22 cellular contexts compared by ENCODE assay signal in the genomic region with DNA sequence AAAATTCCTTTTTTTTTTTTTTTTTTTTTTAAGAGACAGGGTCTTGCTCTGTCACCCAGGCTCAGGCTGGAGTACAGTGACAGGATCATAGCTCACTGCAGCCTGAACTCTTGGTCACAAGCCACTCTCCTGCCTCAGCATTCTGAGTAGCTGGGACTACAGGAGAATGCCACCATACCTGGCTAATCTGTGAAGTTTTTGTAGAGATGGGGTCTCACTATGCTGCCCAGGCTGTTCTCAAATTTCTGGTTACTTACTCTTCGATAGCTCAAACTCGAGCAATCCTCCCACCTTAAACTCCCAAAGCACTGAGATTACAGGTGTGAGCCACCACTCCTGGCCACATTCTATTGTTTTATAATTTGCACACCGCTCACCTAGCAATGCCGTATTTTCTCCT. TPM values are rescaled to one million over a fixed set of nuclear protein-coding genes. Genes with fewer than 3 reads are reported as not detected.
DNase-seq lines count a peak whose midpoint lies in the region; ATAC-seq and TF ChIP-seq lines count a peak whose summit lies in the region.
"Had no signal": no experiment of that assay in that cellular context is flagged by ENCODE, and none has a peak within 500 bp of the region (broad histone marks: within the 10 kb centered on the region; RNA-seq: fewer than 3 reads in every experiment).

No MANE protein-coding gene starts in this region.

- DNase-seq in CD4-positive, CD25-positive, alpha-beta regulatory T cell: no peak
- DNase-seq in CD4-positive, alpha-beta memory T cell: no peak
- DNase-seq in WTC11 (ENCODE audit: low spot score): no peak
- no peak for DNase-seq in natural killer cell treated with Interleukin-12 subunit alpha and Interleukin-12 subunit beta and Interleukin-15 and Interleukin-18, amount 100 ng/mL, for 72 hours (ENCODE audit: low spot score)
- DNase-seq in GOT3 (lab: John Stamatoyannopoulos, UW): no peak
- DNase-seq in RPMI8226: no peak
- no peak for DNase-seq in DMS79 treated with DMSO at 0.1 percent for 48 hours (lab: John Stamatoyannopoulos, UW)
- DNase-seq: BE2C, GDM1, MM.1S, NCI-H1048, NCI-H1436, NCI-H187 treated with DMSO at 0.1 percent for 48 hours, NCI-H2107, NCI-H510A treated with DMSO at 0.1 percent for 48 hours, NCI-H748 treated with DMSO at 0.1 percent for 48 hours, PC-9, SHP77 treated with DMSO at 0.1 percent for 48 hours, SW 1271 had no signal

- CTCF ChIA-PET in CD4-positive, alpha-beta memory T cell (lab: Charles Lee; ENCODE audit: partially characterized antibody): interaction anchor here (0.7 to 2.0 kb wide), 7 partner anchors 18 to 107 kb away, joined by 3 to 8 read pairs (median 5); no protein-coding TSS in a partner anchor
- CTCF ChIA-PET in WTC11 (lab: Charles Lee): interaction anchor here (0.7 to 1.1 kb wide), 3 partner anchors 60 to 357 kb away, joined by 3 to 4 read pairs (median 3); no protein-coding TSS in a partner anchor

- peaks cover 67% of the 10 kb centered on the region for H3K36me3 Mint-ChIP-seq in CD4-positive, CD25-positive, alpha-beta regulatory T cell
- H3K36me3 Mint-ChIP-seq in CD4-positive, alpha-beta memory T cell: peaks cover 67 to 85% of the 10 kb centered on the region in 2 donors
- peaks cover 69% of the 10 kb centered on the region for H3K36me3 Mint-ChIP-seq in WTC11
- peaks cover 43% of the 10 kb centered on the region for H3K36me3 Mint-ChIP-seq in natural killer cell treated with Interleukin-12 subunit alpha and Interleukin-12 subunit beta and Interleukin-15 and Interleukin-18, amount 100 ng/mL, for 72 hours

- intact Hi-C loops in CD4-positive, alpha-beta memory T cell (cut with micrococcal nuclease): no loop called here

- no peak overlapping the region for H3K4me3 Mint-ChIP-seq in CD4-positive, CD25-positive, alpha-beta regulatory T cell
- H3K4me3 Mint-ChIP-seq in CD4-positive, alpha-beta memory T cell: peak overlapping the region in 1 of 8 donors; percentile 34
- H3K4me3 Mint-ChIP-seq in WTC11: no peak overlapping the region
- no peak overlapping the region for H3K4me3 Mint-ChIP-seq in natural killer cell treated with Interleukin-12 subunit alpha and Interleukin-12 subunit beta and Interleukin-15 and Interleukin-18, amount 100 ng/mL, for 72 hours

- H3K9me3 Mint-ChIP-seq in CD4-positive, CD25-positive, alpha-beta regulatory T cell: peaks cover 0 to 1% (median 0%) of the 10 kb centered on the region in 7 donors
- H3K9me3 Mint-ChIP-seq in CD4-positive, alpha-beta memory T cell: no peaks in the 10 kb centered on the region
- no peaks in the 10 kb centered on the region for H3K9me3 Mint-ChIP-seq in WTC11
- H3K9me3 Mint-ChIP-seq in natural killer cell treated with Interleukin-12 subunit alpha and Interleukin-12 subunit beta and Interleukin-15 and Interleukin-18, amount 100 ng/mL, for 72 hours: no peaks in the 10 kb centered on the region

- peaks cover 20 to 60% (median 40%) of the 10 kb centered on the region in 4 donors for H3K4me1 Mint-ChIP-seq in CD4-positive, CD25-positive, alpha-beta regulatory T cell
- peaks cover 22 to 44% (median 35%) of the 10 kb centered on the region in 4 donors for H3K4me1 Mint-ChIP-seq in CD4-positive, alpha-beta memory T cell
- no peaks in the 10 kb centered on the region for H3K4me1 Mint-ChIP-seq in WTC11
- peaks cover 18 to 25% of the 10 kb centered on the region in 2 donors for H3K4me1 Mint-ChIP-seq in natural killer cell treated with Interleukin-12 subunit alpha and Interleukin-12 subunit beta and Interleukin-15 and Interleukin-18, amount 100 ng/mL, for 72 hours (ENCODE audit: low read depth in 2 of 2)

- no peaks in the 10 kb centered on the region for H3K9me3 ChIP-seq in CD4-positive, CD25-positive, alpha-beta regulatory T cell (ENCODE audit: control insufficient read depth in 2 of 2, low read length in 2 of 2)
- no peaks in the 10 kb centered on the region for H3K9me3 ChIP-seq in CD4-positive, alpha-beta memory T cell (ENCODE audit: control insufficient read depth in 1 of 2, low read length in 2 of 2)
- H3K9me3 ChIP-seq: BE2C had no signal

- H3K4me1 ChIP-seq in CD4-positive, CD25-positive, alpha-beta regulatory T cell (ENCODE audit: control insufficient read depth, insufficient read depth, low read length, poor library complexity, severe bottlenecking): no peaks in the 10 kb centered on the region
- H3K4me1 ChIP-seq in CD4-positive, alpha-beta memory T cell (ENCODE audit: insufficient read depth, low read length): no peaks in the 10 kb centered on the region
- H3K4me1 ChIP-seq: BE2C had no signal

- no peaks in the 10 kb centered on the region for H3K27me3 Mint-ChIP-seq in CD4-positive, CD25-positive, alpha-beta regulatory T cell
- H3K27me3 Mint-ChIP-seq in CD4-positive, alpha-beta memory T cell: no peaks in the 10 kb centered on the region
- H3K27me3 Mint-ChIP-seq in WTC11 (ENCODE audit: low read depth): no peaks in the 10 kb centered on the region
- H3K27me3 Mint-ChIP-seq in natural killer cell treated with Interleukin-12 subunit alpha and Interleukin-12 subunit beta and Interleukin-15 and Interleukin-18, amount 100 ng/mL, for 72 hours: no peaks in the 10 kb centered on the region

- ATAC-seq in CD4-positive, CD25-positive, alpha-beta regulatory T cell (ENCODE audit: low read depth in 2 of 2): no peak
- no peak for ATAC-seq in WTC11
- ATAC-seq in natural killer cell treated with Interleukin-12 subunit alpha and Interleukin-12 subunit beta and Interleukin-15 and Interleukin-18, amount 100 ng/mL, for 72 hours: no peak
- ATAC-seq: K562 had no signal

- H3K27me3 ChIP-seq in CD4-positive, CD25-positive, alpha-beta regulatory T cell (ENCODE audit: control insufficient read depth, insufficient read depth, low read length): no peaks in the 10 kb centered on the region
- no peaks in the 10 kb centered on the region for H3K27me3 ChIP-seq in CD4-positive, alpha-beta memory T cell (ENCODE audit: insufficient read depth, low read length)
- H3K27me3 ChIP-seq: BE2C had no signal

- TF ChIP-seq CTCF in WTC11 (IDR thresholded peaks at IDR 0.05): no peak

- H3K36me3 ChIP-seq in CD4-positive, CD25-positive, alpha-beta regulatory T cell (ENCODE audit: control insufficient read depth, insufficient read depth, low read length): peaks cover 94% of the 10 kb centered on the region
- peaks cover 71% of the 10 kb centered on the region for H3K36me3 ChIP-seq in CD4-positive, alpha-beta memory T cell (ENCODE audit: insufficient read depth, low read length)

- H3K4me3 ChIP-seq in CD4-positive, CD25-positive, alpha-beta regulatory T cell (ENCODE audit: low read depth, low read length): no peak overlapping the region
- H3K4me3 ChIP-seq in CD4-positive, alpha-beta memory T cell (ENCODE audit: low read length in 2 of 2): no peak overlapping the region
- H3K4me3 ChIP-seq: K562, PC-9, SK-N-MC had no signal

- POLR2A ChIA-PET in CD4-positive, alpha-beta memory T cell (lab: Charles Lee; ENCODE audit: partially characterized antibody): interaction anchor here (1.0 to 1.3 kb wide), 2 partner anchors 8 to 11 kb away, joined by 3 to 6 read pairs; no protein-coding TSS in a partner anchor
- POLR2A ChIA-PET in WTC11 (lab: Charles Lee): no interaction called here

- H3K27ac ChIP-seq in CD4-positive, CD25-positive, alpha-beta regulatory T cell (ENCODE audit: insufficient read depth, low read length, poor library complexity, severe bottlenecking): no peak overlapping the region
- H3K27ac ChIP-seq in CD4-positive, alpha-beta memory T cell (ENCODE audit: low read depth, low read length): no peak overlapping the region
- H3K27ac ChIP-seq: RWPE1, SK-N-MC had no signal

- H3K27ac Mint-ChIP-seq in CD4-positive, CD25-positive, alpha-beta regulatory T cell: peak overlapping the region in 2 of 3 donors; percentile 19 to 53
- peak overlapping the region; percentile 8 to 85 (median 42) for H3K27ac Mint-ChIP-seq in CD4-positive, alpha-beta memory T cell
- no peak overlapping the region for H3K27ac Mint-ChIP-seq in WTC11
- peak overlapping the region; percentile 77 to 81 for H3K27ac Mint-ChIP-seq in natural killer cell treated with Interleukin-12 subunit alpha and Interleukin-12 subunit beta and Interleukin-15 and Interleukin-18, amount 100 ng/mL, for 72 hours

TF ChIP-seq in WTC11, 78 proteins besides CTCF, POLR2A, EP300 and RAD21:
- TF ChIP-seq FOXJ3 (CRISPR knock-in tag; IDR thresholded peaks at IDR 0.05; ENCODE audit: borderline replicate concordance): no peak
- no peak for TF ChIP-seq FOXK1 (CRISPR knock-in tag; IDR thresholded peaks at IDR 0.05)
- TF ChIP-seq ZNF121 (CRISPR knock-in tag; IDR thresholded peaks at IDR 0.05): peak; percentile 67
- TF ChIP-seq ZNF219 (CRISPR knock-in tag; IDR thresholded peaks at IDR 0.05; ENCODE audit: borderline replicate concordance): no peak
- no peak for TF ChIP-seq ZNF263 (CRISPR knock-in tag; IDR thresholded peaks at IDR 0.05; ENCODE audit: low read depth)
- no peak for TF ChIP-seq ZNF138 (CRISPR knock-in tag; conservative IDR thresholded peaks at IDR 0.05)

RNA-seq across cellular contexts. Expression of a gene that starts 27.0 kb away (rescaled TPM):
- total RNA-seq in CD4-positive, CD25-positive, alpha-beta regulatory T cell: 221 TPM
- polyA plus RNA-seq in CD4-positive, CD25-positive, alpha-beta regulatory T cell: 10 to 100 TPM; 84.4 to 97.3 (median 90.9) TPM
- 100 to 1,000 TPM; 138 to 154 TPM for total RNA-seq in CD4-positive, alpha-beta memory T cell
- polyA plus RNA-seq in CD4-positive, alpha-beta memory T cell: 10 to 100 TPM; 67.6 to 94.6 TPM
- 25.6 to 30.0 TPM (median 28.4 TPM) in 3 replicates for total RNA-seq in WTC11 (2021)
- total RNA-seq in natural killer cell treated with Interleukin-12 subunit alpha and Interleukin-12 subunit beta and Interleukin-15 and Interleukin-18, amount 100 ng/mL, for 72 hours: 100 to 1,000 TPM in 1 of 2 donors, 10 to 100 TPM in 1; 85.6 to 123 TPM

RNA-seq across cellular contexts. Expression of a gene that starts 28.8 kb away (rescaled TPM):
- total RNA-seq in CD4-positive, CD25-positive, alpha-beta regulatory T cell: 63.8 TPM
- polyA plus RNA-seq in CD4-positive, CD25-positive, alpha-beta regulatory T cell: 10 to 100 TPM; 68.6 to 76.2 (median 69.4) TPM
- 10 to 100 TPM; 53.8 to 56.9 TPM for total RNA-seq in CD4-positive, alpha-beta memory T cell
- polyA plus RNA-seq in CD4-positive, alpha-beta memory T cell: 10 to 100 TPM; 62.2 to 75.5 TPM
- total RNA-seq in WTC11 (2021): 47.4 to 54.0 TPM (median 48.9 TPM) in 3 replicates
- 10 to 100 TPM; 51.2 to 53.4 TPM for total RNA-seq in natural killer cell treated with Interleukin-12 subunit alpha and Interleukin-12 subunit beta and Interleukin-15 and Interleukin-18, amount 100 ng/mL, for 72 hours
